20 cellular contexts compared by ENCODE assay signal in the genomic region with DNA sequence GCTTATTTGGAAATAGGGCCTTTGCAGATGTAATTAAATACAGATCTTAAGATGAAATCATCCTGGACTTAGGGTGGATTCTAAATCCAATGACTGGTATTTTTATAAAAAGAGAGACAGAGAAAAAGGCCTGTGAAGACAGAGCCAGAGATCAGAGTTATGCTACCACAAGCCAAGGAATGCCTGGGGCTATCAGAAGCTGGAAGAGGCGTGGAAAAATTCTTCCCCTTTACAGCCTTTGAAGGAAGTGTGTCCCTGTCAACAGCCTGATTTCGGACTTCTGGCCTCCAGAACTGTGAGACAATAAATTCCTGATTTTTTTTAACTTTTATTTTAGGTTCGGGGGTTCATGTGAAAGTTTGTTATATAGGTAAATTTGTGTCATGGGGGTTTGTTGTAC.
"Had no signal": no experiment of that assay in that cellular context is flagged by ENCODE, and none has a peak within 500 bp of the region (broad histone marks: within the 10 kb centered on the region; RNA-seq: fewer than 3 reads in every experiment).

No MANE protein-coding gene starts in this region.

- DNase-seq: IMR-90, Karpas-422, KG1, MG63, NCI-H1092, NCI-H1105 treated with DMSO at 0.1 percent for 48 hours, NCI-H1436, NCI-H187, NCI-H2029, NCI-H2081 treated with DMSO at 0.1 percent for 48 hours, NCI-H2171, NCI-H226, NCI-H446, NCI-H510A, NCI-H524 treated with DMSO at 0.1 percent for 48 hours, NCI-H69, NCI-H774, SHP77, SK-N-SH had no signal

- H3K4me3 ChIP-seq: MG63 had no signal

- H3K36me3 ChIP-seq: MG63 had no signal

- H3K27me3 ChIP-seq: MG63 had no signal

- H3K27ac ChIP-seq: RWPE1 had no signal

- H3K9me3 ChIP-seq: MG63, SK-N-SH had no signal
